ENCODE assay signal across 12 cellular contexts in the genomic region with DNA sequence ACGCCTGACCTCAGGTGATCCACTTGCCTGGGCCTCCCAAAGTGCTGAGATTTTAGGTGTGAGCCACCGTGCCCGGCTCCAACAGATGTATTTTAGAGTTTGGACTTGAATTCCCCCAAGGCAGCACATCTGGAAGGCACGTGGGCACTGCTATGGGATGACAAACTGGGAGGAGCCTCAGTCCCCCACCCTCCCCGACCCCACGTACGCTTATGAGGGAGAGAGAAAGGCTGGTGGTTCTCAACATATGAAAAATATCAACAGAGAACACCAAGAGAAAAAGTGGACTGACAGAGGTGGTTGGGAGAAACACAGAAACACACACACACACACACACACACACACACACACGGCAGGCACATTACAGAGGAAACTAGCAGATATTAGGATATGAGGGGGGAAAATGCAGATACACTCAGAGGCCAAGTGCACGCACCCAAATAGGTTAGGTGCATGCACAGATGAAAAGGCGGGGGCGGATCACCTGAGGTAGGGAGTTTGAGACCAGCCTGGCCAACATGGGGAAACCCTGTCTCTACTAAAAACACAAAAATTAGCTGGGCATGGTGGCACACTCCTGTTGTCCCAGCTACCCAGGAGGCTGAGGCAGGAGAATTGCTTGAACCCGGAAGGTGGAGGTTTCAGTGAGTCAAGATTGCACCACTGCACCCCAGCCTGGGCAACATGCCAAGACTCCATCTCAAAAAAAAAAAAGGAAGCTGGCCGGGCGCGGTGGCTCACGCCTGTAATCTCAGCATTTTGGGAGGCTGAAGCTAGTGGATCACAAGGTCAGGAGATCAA. TPM values are rescaled to one million over a fixed set of nuclear protein-coding genes. Genes with fewer than 3 reads are reported as not detected.
DNase-seq lines count a peak whose midpoint lies in the region; ATAC-seq and TF ChIP-seq lines count a peak whose summit lies in the region.
"Had no signal": no experiment of that assay in that cellular context is flagged by ENCODE, and none has a peak within 500 bp of the region (broad histone marks: within the 10 kb centered on the region; RNA-seq: fewer than 3 reads in every experiment).

No MANE protein-coding gene starts in this region.

- H3K27ac Mint-ChIP-seq in activated T-cell treated with anti-CD3 and anti-CD28 coated beads, Interleukin-2, amount 50 U/mL, for 24 hours: no peak overlapping the region

- H3K79me2 ChIP-seq in OCI-LY1 (ENCODE audit: insufficient read depth, low read length): no peaks in the 10 kb centered on the region

- H2AFZ ChIP-seq in OCI-LY1 (ENCODE audit: low read length): no peak overlapping the region

- TF ChIP-seq CTCF in OCI-LY1 (IDR thresholded peaks at IDR 0.05; ENCODE audit: low read length) (no peak), epithelial cell of esophagus (IDR thresholded peaks at IDR 0.05; ENCODE audit: insufficient read depth, low read depth, low read length, missing control alignments) (no peak), spleen (IDR thresholded peaks at IDR 0.05 in 8 of 11, conservative IDR thresholded peaks at IDR 0.05 in 3 of 11) (no peak), testis (IDR thresholded peaks at IDR 0.05) (no peak)

- ATAC-seq in GM18519 (IDR thresholded peaks at IDR 0.05; ENCODE audit: low FRiP score, unreplicated experiment): no peak
- ATAC-seq: sciatic nerve had no signal

- H3K4me3 Mint-ChIP-seq in activated T-cell treated with anti-CD3 and anti-CD28 coated beads, Interleukin-2, amount 50 U/mL, for 24 hours: peak overlapping the region; percentile 4

- H3K4me1 ChIP-seq in OCI-LY1 (ENCODE audit: insufficient read depth, low read length, severe bottlenecking) (peaks cover 5% of the 10 kb centered on the region), spleen (peaks cover 10 to 61% (median 33%) of the 10 kb centered on the region in 6 donors), testis (peaks cover under 1% of the 10 kb centered on the region)

- H3K9me2 ChIP-seq in OCI-LY1 (ENCODE audit: low read depth, low read length): no peaks in the 10 kb centered on the region

- no peaks in the 10 kb centered on the region for H3K9me3 Mint-ChIP-seq in activated T-cell treated with anti-CD3 and anti-CD28 coated beads, Interleukin-2, amount 50 U/mL, for 24 hours

- H3K4me1 Mint-ChIP-seq in activated T-cell treated with anti-CD3 and anti-CD28 coated beads, Interleukin-2, amount 50 U/mL, for 24 hours (ENCODE audit: low read depth): peaks cover 22% of the 10 kb centered on the region

- 61 to 79% (median 67%) methylated on average over 16 of the region's 16 CpGs for WGBS in spleen, 5 donors
- 70 to 76% methylated on average over 16 of the region's 16 CpGs for WGBS in testis, 2 donors

- no peak overlapping the region for H3K9ac ChIP-seq in OCI-LY1 (ENCODE audit: low read length)

- H3K27ac ChIP-seq in OCI-LY1 (ENCODE audit: low read depth, low read length, poor library complexity, severe bottlenecking) (peak overlapping the region; percentile 7), spleen (peak overlapping the region in 7 of 8 donors; percentile 67 to 100 (median 98)), testis (no peak overlapping the region)
- H3K27ac ChIP-seq: tibial nerve had no signal

- H3K36me3 Mint-ChIP-seq in activated T-cell treated with anti-CD3 and anti-CD28 coated beads, Interleukin-2, amount 50 U/mL, for 24 hours (ENCODE audit: low read depth): peaks cover 54% of the 10 kb centered on the region

- H3F3A ChIP-seq in OCI-LY1 (ENCODE audit: insufficient read depth, low read length): no peaks in the 10 kb centered on the region

- intact Hi-C loops in spleen (cut with DNase I; ENCODE audit: low total_unique reads): loop anchor here (5.0 kb wide), 1 partner anchor 115 kb away; no protein-coding TSS in a partner anchor
- intact Hi-C loops in testis (cut with DNase I; ENCODE audit: low total_unique reads): no loop called here

- no peaks in the 10 kb centered on the region for H3K27me3 ChIP-seq in OCI-LY1 (ENCODE audit: insufficient read depth, low read length)
- H3K27me3 ChIP-seq in spleen (replicated peaks in 1 of 7): no peaks in the 10 kb centered on the region
- H3K27me3 ChIP-seq in testis: no peaks in the 10 kb centered on the region
- H3K27me3 ChIP-seq: tibial nerve had no signal

- H3K36me3 ChIP-seq in OCI-LY1 (ENCODE audit: insufficient read depth, low read length): 0 out of 2 replicates have a peak, but pooled peaks cover 9% of the 10 kb centered on the region
- peaks cover 0 to 42% (median 24%) of the 10 kb centered on the region in 6 donors for H3K36me3 ChIP-seq in spleen
- H3K36me3 ChIP-seq in testis (ENCODE audit: low read depth, missing control alignments): no peaks in the 10 kb centered on the region

- H4K20me1 ChIP-seq in OCI-LY1 (ENCODE audit: insufficient read depth, low read length): no peaks in the 10 kb centered on the region

- TF ChIP-seq POLR2A in spleen (IDR thresholded peaks at IDR 0.05): no peak
- TF ChIP-seq POLR2A in testis (IDR thresholded peaks at IDR 0.05): no peak

- H3K9me3 ChIP-seq in OCI-LY1 (ENCODE audit: low read length): no peaks in the 10 kb centered on the region
- H3K9me3 ChIP-seq in spleen: no peaks in the 10 kb centered on the region
- H3K9me3 ChIP-seq in testis: no peaks in the 10 kb centered on the region
- H3K9me3 ChIP-seq: tibial nerve had no signal

- no peak overlapping the region for H3K4me3 ChIP-seq in OCI-LY1 (ENCODE audit: low read depth, low read length, poor library complexity, severe bottlenecking)
- no peak overlapping the region for H3K4me3 ChIP-seq in epithelial cell of esophagus (ENCODE audit: low read length)
- H3K4me3 ChIP-seq in spleen: peak overlapping the region in 1 of 8 donors; percentile 28
- no peak overlapping the region for H3K4me3 ChIP-seq in testis
- H3K4me3 ChIP-seq: tibial nerve had no signal

- H3K4me2 ChIP-seq in OCI-LY1 (ENCODE audit: low read length): no peak overlapping the region

- H3K27me3 Mint-ChIP-seq in activated T-cell treated with anti-CD3 and anti-CD28 coated beads, Interleukin-2, amount 50 U/mL, for 24 hours: no peaks in the 10 kb centered on the region

- DNase-seq in activated T-cell treated with anti-CD3 and anti-CD28 coated beads, Interleukin-2, amount 50 U/mL, for 24 hours: no peak
- DNase-seq in activated T-cell treated with anti-CD3 and anti-CD28 coated beads for 4 hours: no peak
- DNase-seq in epithelial cell of esophagus (ENCODE audit: low read depth): peak; percentile 67
- DNase-seq in spleen: peak; percentile 86
- DNase-seq in ecto neural progenitor cell (ENCODE audit: low spot score): no peak
- no peak for DNase-seq in testis
- DNase-seq: NCI-H774, T1000 had no signal

RNA-seq across cellular contexts. Expression of a gene that starts 3.2 kb away (rescaled TPM):
- total RNA-seq in spleen: 10 to 100 TPM; 43.8 to 89.5 (median 55.8) TPM
- 10 to 100 TPM; 78.3 to 98.0 (median 93.7) TPM for polyA plus RNA-seq in spleen
- 10 to 100 TPM; 27.2 to 37.6 TPM for total RNA-seq in testis
- polyA plus RNA-seq in testis (ENCODE audit: insufficient read depth, low read depth, low replicate concordance): 18.1 TPM

RNA-seq across cellular contexts. Expression of a gene that starts 3.2 kb away (rescaled TPM):
- total RNA-seq in spleen (100 to 1,000 TPM in 4 of 7 donors, 10 to 100 TPM in 3; 59.7 to 131 (median 104) TPM), testis (10 to 100 TPM; 18.1 to 29.4 TPM)
- polyA plus RNA-seq in spleen (10 to 100 TPM; 56.7 to 92.2 (median 76.6) TPM), testis (ENCODE audit: insufficient read depth, low read depth, low replicate concordance) (23.3 TPM)

RNA-seq across cellular contexts. Expression of a gene that starts 28.9 kb away (rescaled TPM):
- total RNA-seq in spleen (10 to 100 TPM; 22.0 to 47.0 (median 37.7) TPM), testis (100 to 1,000 TPM in 1 of 2 donors, 10 to 100 TPM in 1; 75.9 to 102 TPM)
- polyA plus RNA-seq in spleen (10 to 100 TPM in 1 of 3 donors, 1 to 10 TPM in 2; 5.5 to 32.8 (median 7.1) TPM), testis (ENCODE audit: insufficient read depth, low read depth, low replicate concordance) (38.2 TPM)

RNA-seq across cellular contexts. Expression of a gene that starts 30.4 kb away (rescaled TPM):
- 10 to 100 TPM; 27.7 to 72.8 (median 37.5) TPM for total RNA-seq in spleen
- polyA plus RNA-seq in spleen: 100 to 1,000 TPM in 2 of 3 donors, 10 to 100 TPM in 1; 76.2 to 109 (median 107) TPM
- 10 to 100 TPM; 44.8 to 50.0 TPM for total RNA-seq in testis
- 35.9 TPM for polyA plus RNA-seq in testis (ENCODE audit: insufficient read depth, low read depth, low replicate concordance)

RNA-seq across cellular contexts. Expression of a gene that starts 44.3 kb away (rescaled TPM):
- total RNA-seq in spleen: 10 to 100 TPM; 35.5 to 69.4 (median 50.0) TPM
- polyA plus RNA-seq in spleen: 10 to 100 TPM; 63.7 to 86.9 (median 68.0) TPM
- total RNA-seq in testis: 10 to 100 TPM; 15.9 to 35.8 TPM
- 21.9 TPM for polyA plus RNA-seq in testis (ENCODE audit: insufficient read depth, low read depth, low replicate concordance)

Comparison
In these comparisons a context has a peak if more than half of its experiments do, and no peak if none do; other contexts are left out.
1. DNase-seq: peak in epithelial cell of esophagus (single experiment) and spleen (single experiment); none in activated T-cell treated with anti-CD3 and anti-CD28 coated beads, Interleukin-2, amount 50 U/mL, for 24 hours (single experiment), activated T-cell treated with anti-CD3 and anti-CD28 coated beads for 4 hours (single experiment), ecto neural progenitor cell (single experiment) and testis (single experiment).
2. H3K27ac ChIP-seq: peak in OCI-LY1 (single experiment) and spleen (7 of 8); none in testis (0 of 2).